In the genomic region with DNA sequence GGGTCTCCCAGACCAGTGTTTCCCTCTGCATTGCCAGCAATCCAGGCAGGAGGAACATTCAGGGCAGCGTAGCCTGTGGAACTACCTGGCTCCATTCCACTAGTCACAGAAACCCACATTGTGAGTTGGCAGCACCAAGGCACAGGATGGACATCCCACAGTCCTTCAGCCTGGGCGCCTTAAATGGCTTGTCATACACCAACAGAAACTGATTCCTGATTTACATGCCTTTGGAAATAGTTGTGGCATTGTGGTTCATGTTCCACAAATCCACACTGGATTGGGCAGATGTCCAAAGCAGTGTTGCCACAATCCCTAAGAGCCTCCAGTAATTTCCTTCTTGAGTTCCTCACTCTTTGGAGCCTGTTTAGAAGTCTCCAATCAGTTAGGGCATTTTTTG, we compare ENCODE assay signal across 2 cellular contexts.
A peak's percentile ranks its signal among the peaks of the same experiment; 100 is the strongest.
TF ChIP-seq lines count a peak whose summit lies in the region.

No MANE protein-coding gene starts in this region.

TF ChIP-seq in SK-N-SH, 30 proteins besides CTCF, POLR2A, EP300 and RAD21 (continued from another document):
- TF ChIP-seq FOXJ3 (CRISPR knock-in tag; IDR thresholded peaks at IDR 0.05) (no peak), TCF12 (IDR thresholded peaks at IDR 0.05) (peak; percentile 26; the same call in 1 of the 2 replicates)

TF ChIP-seq in SK-N-SH treated with all-trans-retinoic acid at 6 μM for 48 hours, 23 proteins besides CTCF, POLR2A, EP300 and RAD21 (continued from another document):
- TF ChIP-seq, protein P1, sequence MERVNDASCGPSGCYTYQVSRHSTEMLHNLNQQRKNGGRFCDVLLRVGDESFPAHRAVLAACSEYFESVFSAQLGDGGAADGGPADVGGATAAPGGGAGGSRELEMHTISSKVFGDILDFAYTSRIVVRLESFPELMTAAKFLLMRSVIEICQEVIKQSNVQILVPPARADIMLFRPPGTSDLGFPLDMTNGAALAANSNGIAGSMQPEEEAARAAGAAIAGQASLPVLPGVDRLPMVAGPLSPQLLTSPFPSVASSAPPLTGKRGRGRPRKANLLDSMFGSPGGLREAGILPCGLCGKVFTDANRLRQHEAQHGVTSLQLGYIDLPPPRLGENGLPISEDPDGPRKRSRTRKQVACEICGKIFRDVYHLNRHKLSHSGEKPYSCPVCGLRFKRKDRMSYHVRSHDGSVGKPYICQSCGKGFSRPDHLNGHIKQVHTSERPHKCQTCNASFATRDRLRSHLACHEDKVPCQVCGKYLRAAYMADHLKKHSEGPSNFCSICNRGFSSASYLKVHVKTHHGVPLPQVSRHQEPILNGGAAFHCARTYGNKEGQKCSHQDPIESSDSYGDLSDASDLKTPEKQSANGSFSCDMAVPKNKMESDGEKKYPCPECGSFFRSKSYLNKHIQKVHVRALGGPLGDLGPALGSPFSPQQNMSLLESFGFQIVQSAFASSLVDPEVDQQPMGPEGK (CRISPR knock-in tag; IDR thresholded peaks at IDR 0.05; ENCODE audit: borderline replicate concordance), result no peak
